ENCODE assay signal across 21 cellular contexts in the genomic region with DNA sequence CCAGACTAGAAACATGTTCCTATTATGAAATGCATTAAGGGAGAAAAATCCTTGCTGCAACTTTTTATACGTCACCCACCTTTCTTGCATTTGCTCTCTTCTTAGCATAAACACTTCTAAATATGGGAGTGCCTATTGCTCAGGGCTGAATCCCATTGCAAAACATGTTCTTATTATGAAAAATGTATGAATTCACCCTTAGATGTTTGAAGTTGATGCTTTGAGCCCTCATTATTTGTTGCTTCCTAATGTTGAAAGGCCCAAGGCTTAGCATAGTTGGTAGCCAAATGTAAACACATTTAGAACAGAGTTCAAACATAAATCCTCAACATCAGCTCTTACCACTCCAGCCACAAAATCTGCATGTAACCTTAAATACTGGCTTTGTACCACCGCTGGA. TPM values are rescaled to one million over a fixed set of nuclear protein-coding genes. Genes with fewer than 3 reads are reported as not detected.
"Had no signal": no experiment of that assay in that cellular context is flagged by ENCODE, and none has a peak within 500 bp of the region (broad histone marks: within the 10 kb centered on the region; RNA-seq: fewer than 3 reads in every experiment).

No MANE protein-coding gene starts in this region.

- FAIRE-seq: HepG2, K562, RCC 7860 had no signal

- H3K4me3 ChIP-seq: K562, SJSA1, SK-N-MC had no signal

- DNase-seq: Kasumi-1, MM.1S, NCI-H1092 treated with DMSO at 0.1 percent for 48 hours, NCI-H1436, NCI-H1930, NCI-H2081, NCI-H2107, NCI-H2227 treated with DMSO at 0.1 percent for 48 hours, NCI-H524, NCI-H526 treated with DMSO at 0.1 percent for 48 hours, NCI-H748 treated with DMSO at 0.1 percent for 48 hours, Right ventricle myocardium superior, RPMI8226, SIG-M5 had no signal

- H3K9ac ChIP-seq: KMS-11 had no signal

- H3K4me3 Mint-ChIP-seq: IgD-negative memory B cell had no signal

- H3K36me3 Mint-ChIP-seq: IgD-negative memory B cell had no signal

- H3K27ac Mint-ChIP-seq: IgD-negative memory B cell had no signal

- H3K4me2 ChIP-seq: KMS-11 had no signal

- H3K27ac ChIP-seq: KMS-11, SJSA1 had no signal

- H3K9me3 Mint-ChIP-seq: IgD-negative memory B cell had no signal

- H3K4me1 ChIP-seq: SJSA1 had no signal

- H3K4me1 Mint-ChIP-seq: IgD-negative memory B cell had no signal

- H3K36me3 ChIP-seq: SJSA1 had no signal

- ATAC-seq: HepG2, K562 had no signal

- H3K9me3 ChIP-seq: SJSA1 had no signal

- H3K27me3 ChIP-seq: SJSA1 had no signal

RNA-seq across cellular contexts. Expression of gene BMPER, which starts 52.8 kb away (rescaled TPM):
- total RNA-seq: HepG2, K562 had no signal
- polyA plus RNA-seq: HepG2, IgD-negative memory B cell, K562 had no signal
